Comparison of ENCODE assay signal across 8 cellular contexts in the genomic region with DNA sequence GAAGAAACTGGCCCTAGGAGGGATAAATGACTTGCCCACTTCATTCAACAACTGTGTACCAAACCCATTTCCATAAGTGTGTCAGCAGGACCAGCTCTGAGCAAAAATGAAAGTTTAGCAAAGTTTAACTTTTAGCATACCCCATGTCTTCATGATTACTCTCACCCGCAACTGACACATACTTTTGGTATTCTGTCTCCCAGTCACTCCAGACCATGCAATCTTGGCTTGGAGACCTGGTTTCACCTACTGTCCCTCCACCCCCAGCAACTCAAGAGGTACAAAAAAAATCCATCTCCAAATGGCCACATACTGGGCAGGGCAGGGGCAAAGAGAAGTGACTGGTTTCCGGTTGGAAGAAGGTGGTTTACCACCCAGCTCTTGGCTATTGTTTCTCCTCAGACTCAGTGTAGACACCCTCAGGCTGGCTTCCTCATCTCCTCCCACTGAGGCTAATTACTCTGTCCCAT.
DNase-seq lines count a peak whose midpoint lies in the region; ATAC-seq and TF ChIP-seq lines count a peak whose summit lies in the region.

No MANE protein-coding gene starts in this region.

- DNase-seq in stimulated activated CD4-positive, alpha-beta T cell treated with anti-CD3 and anti-CD28 coated beads, Interleukin-15, amount 100 ng/mL, for 24 hours, result peak; percentile 12
- no peak for DNase-seq in stimulated activated CD4-positive, alpha-beta T cell treated with anti-CD3 and anti-CD28 coated beads, Interleukin-4, amount 100 ng/mL, for 4 hours
- DNase-seq in HT1080 (ENCODE audit: low read depth), result peak; percentile 85
- peak; percentile 47 for DNase-seq in epithelial cell of esophagus (ENCODE audit: low read depth)
- no peak for DNase-seq in GM19240 (ENCODE audit: insufficient read length, low spot score)
- no peak for DNase-seq in NCI-H1417 treated with DMSO at 0.1 percent for 48 hours (lab: John Stamatoyannopoulos, UW)

- TF ChIP-seq CTCF in epithelial cell of esophagus (IDR thresholded peaks at IDR 0.05; ENCODE audit: insufficient read depth, low read depth, low read length, missing control alignments), result no peak

- ATAC-seq in GM19452 (IDR thresholded peaks at IDR 0.05; ENCODE audit: unreplicated experiment), result no peak
- no peak for ATAC-seq in HG03460 (IDR thresholded peaks at IDR 0.05; ENCODE audit: unreplicated experiment)

- H3K4me3 ChIP-seq in epithelial cell of esophagus (ENCODE audit: low read length), result no peak overlapping the region

Comparison
In these comparisons a context has a peak if more than half of its experiments do, and no peak if none do; other contexts are left out.
1. DNase-seq: peak in stimulated activated CD4-positive, alpha-beta T cell treated with anti-CD3 and anti-CD28 coated beads, Interleukin-15, amount 100 ng/mL, for 24 hours (single experiment), HT1080 (single experiment) and epithelial cell of esophagus (single experiment); none in stimulated activated CD4-positive, alpha-beta T cell treated with anti-CD3 and anti-CD28 coated beads, Interleukin-4, amount 100 ng/mL, for 4 hours (0 of 2), GM19240 (single experiment) and NCI-H1417 treated with DMSO at 0.1 percent for 48 hours (single experiment).